ENCODE assay signal across 10 cellular contexts in genomic region chr2:9006368-9006767, GRCh38.
"Had no signal": no experiment of that assay in that cellular context is flagged by ENCODE, and none has a peak within 500 bp of the region (broad histone marks: within the 10 kb centered on the region; RNA-seq: fewer than 3 reads in every experiment).

No MANE protein-coding gene starts in this region.

- FAIRE-seq: HepG2 had no signal

- ATAC-seq: HCT116, HepG2 had no signal

- DNase-seq: GM23248, GOT3, H7, HFFc6, KBM-7 had no signal

- H3K36me3 ChIP-seq: HAP-1 had no signal

- H3K4me3 ChIP-seq: GM23248, HAP-1 had no signal

- H2AFZ ChIP-seq: GM23248 had no signal

- H3K4me2 ChIP-seq: KMS-11 had no signal

- H3K9me3 Mint-ChIP-seq: HFFc6 had no signal

- H3K27ac Mint-ChIP-seq: HFFc6 had no signal

- H3K9ac ChIP-seq: GM23248, KMS-11 had no signal

- H3K4me3 Mint-ChIP-seq: HFFc6 had no signal

- H3K27ac ChIP-seq: GM23248, HL-60, KMS-11 had no signal
